20 cellular contexts compared by ENCODE assay signal in the genomic region with DNA sequence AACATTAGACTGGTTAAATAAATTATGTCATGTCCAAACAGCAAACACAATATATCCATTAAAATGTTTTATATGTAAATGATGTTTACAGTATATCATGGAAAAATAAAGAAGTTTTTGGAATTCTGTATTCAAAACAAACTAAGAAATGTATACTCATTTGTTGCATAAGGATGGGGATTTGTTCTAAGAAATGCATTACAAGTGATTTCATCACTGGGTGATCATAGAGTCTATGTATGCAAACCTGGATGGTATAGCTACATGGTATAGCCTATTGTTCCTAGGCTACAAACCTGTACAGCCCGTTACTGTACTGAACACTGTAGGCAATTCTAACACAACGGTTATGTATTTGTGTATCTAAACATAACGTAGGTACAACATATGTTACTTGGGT. TPM values are rescaled to one million over a fixed set of nuclear protein-coding genes. Genes with fewer than 3 reads are reported as not detected.
DNase-seq lines count a peak whose midpoint lies in the region; ATAC-seq, FAIRE-seq and TF ChIP-seq lines count a peak whose summit lies in the region.
"Had no signal": no experiment of that assay in that cellular context is flagged by ENCODE, and none has a peak within 500 bp of the region (broad histone marks: within the 10 kb centered on the region; RNA-seq: fewer than 3 reads in every experiment).

No MANE protein-coding gene starts in this region.

- BruUV-seq in GM12878 (replicated peaks; lab: Mats Ljungman, UMichigan), result no TSS peak

- DNase-seq in GM12878 (ENCODE audit: low read depth, low spot score), result no peak
- DNase-seq in erythroblast (lab: John Stamatoyannopoulos, UW), result peak; percentile 8 to 72
- no peak for DNase-seq in body of pancreas
- no peak for DNase-seq in NCI-H748 treated with DMSO at 0.1 percent for 48 hours (lab: John Stamatoyannopoulos, UW)
- DNase-seq: C1 segment of cervical spinal cord; Calu3; CD4-positive, alpha-beta memory T cell; COR-L47; DMS153; DND-41; GM23248; H9; HFFc6 had no signal

- POLR2A ChIA-PET in HEK293 (lab: Yijun Ruan, JAX), result no interaction called here
- POLR2A ChIA-PET in GM12878 (lab: Charles Lee), result no interaction called here

- ATAC-seq in GM12878 (no peak), body of pancreas (no peak), GM21619 (IDR thresholded peaks at IDR 0.05; ENCODE audit: unreplicated experiment) (no peak)
- ATAC-seq: HCT116 had no signal

- H3K36me3 ChIP-seq in HEK293 (ENCODE audit: control insufficient read depth in 2 of 2, insufficient read depth in 1 of 2, low read length in 2 of 2) (peaks cover 0 to 24% of the 10 kb centered on the region in 2 experiments; a peak in 1 of 3 replicates), GM12878 (ENCODE audit: control insufficient read depth in 2 of 2, insufficient read depth in 2 of 2, low read length in 1 of 2) (peaks cover 0 to under 1% of the 10 kb centered on the region in 2 experiments; a peak in 1 of 4 replicates), body of pancreas (replicated peaks in 1 of 2; ENCODE audit: insufficient read depth in 1 of 2, low read depth in 2 of 2) (no peaks in the 10 kb centered on the region)

- RAD21 ChIA-PET in GM12878 (lab: Charles Lee; ENCODE audit: unreplicated experiment), result no interaction called here

- no peaks in the 10 kb centered on the region for H3K79me2 ChIP-seq in GM12878 (ENCODE audit: control insufficient read depth, insufficient read depth, low read length)

- in situ Hi-C loops in GM12878 (cut with MboI), result no loop called here

- H3K9ac ChIP-seq in GM12878 (ENCODE audit: control insufficient read depth, insufficient read depth, low read length), result no peak overlapping the region
- H3K9ac ChIP-seq: GM23248 had no signal

- no peak for TF ChIP-seq CTCF in HEK293 (tag by site-specific recombination; IDR thresholded peaks at IDR 0.05)
- TF ChIP-seq CTCF in GM12878 (IDR thresholded peaks at IDR 0.05 in 2 of 3, conservative IDR thresholded peaks at IDR 0.05 in 1 of 3; ENCODE audit: control insufficient read depth in 2 of 3, extremely low read depth in 1 of 3, insufficient read depth in 1 of 3, low read depth in 3 of 3, low read length in 3 of 3), result no peak
- no peak for TF ChIP-seq CTCF in body of pancreas (IDR thresholded peaks at IDR 0.05)

- no peaks in the 10 kb centered on the region for H4K20me1 ChIP-seq in GM12878 (ENCODE audit: control insufficient read depth, insufficient read depth)

- H3K4me3 ChIP-seq in HEK293 (ENCODE audit: low read depth, low read length), result no peak overlapping the region
- no peak overlapping the region for H3K4me3 ChIP-seq in GM12878
- no peak overlapping the region for H3K4me3 ChIP-seq in body of pancreas
- H3K4me3 ChIP-seq: GM23248 had no signal

- H3K4me1 ChIP-seq in HEK293 (ENCODE audit: control insufficient read depth, insufficient read depth, low read length), result no peaks in the 10 kb centered on the region
- no peaks in the 10 kb centered on the region for H3K4me1 ChIP-seq in GM12878 (ENCODE audit: control insufficient read depth, insufficient read depth, low read length)
- H3K4me1 ChIP-seq in body of pancreas, result no peaks in the 10 kb centered on the region

- TF ChIP-seq RAD21 in GM12878 (IDR thresholded peaks at IDR 0.05; ENCODE audit: insufficient read depth, low read depth, low read length), result no peak

- WGBS in GM12878 (ENCODE audit: insufficient coverage, insufficient replicate concordance, low lambda C conversion rate, missing lambda C conversion rate), result 100% methylated on average over 3 of the region's 3 CpGs
- 81 to 96% methylated on average over 3 of the region's 3 CpGs for WGBS in body of pancreas, 2 donors

- H3K9me3 ChIP-seq in HEK293 (ENCODE audit: control insufficient read depth, insufficient read depth, low read depth, low read length), result no peaks in the 10 kb centered on the region
- H3K9me3 ChIP-seq in GM12878 (replicated peaks; ENCODE audit: control insufficient read depth, insufficient read depth, low read length), result no peaks in the 10 kb centered on the region; the same call in 2 of the 3 replicates
- H3K9me3 ChIP-seq in body of pancreas, result no peaks in the 10 kb centered on the region

- H3K4me2 ChIP-seq in GM12878 (ENCODE audit: control insufficient read depth, insufficient read depth), result no peak overlapping the region

- intact Hi-C loops in GM12878 (cut with micrococcal nuclease; ENCODE audit: unreplicated experiment) (no loop called here), body of pancreas (cut with DNase I) (no loop called here)

- SMC1A ChIA-PET in GM12878 (lab: Charles Lee; ENCODE audit: uncharacterized antibody, unreplicated experiment), result interaction anchor here (2.0 kb wide), 1 partner anchor 21 kb away, joined by 5 read pairs; no protein-coding TSS in a partner anchor

- TF ChIP-seq POLR2A in GM12878 (IDR thresholded peaks at IDR 0.05; ENCODE audit: low read depth, low read length) (no peak), erythroblast (IDR thresholded peaks at IDR 0.05; ENCODE audit: low read length) (no peak), body of pancreas (IDR thresholded peaks at IDR 0.05) (no peak)

- no peaks in the 10 kb centered on the region for H3K27me3 ChIP-seq in GM12878 (replicated peaks in 1 of 2; ENCODE audit: control insufficient read depth in 2 of 2, insufficient read depth in 2 of 2, low read length in 1 of 2)
- no peaks in the 10 kb centered on the region for H3K27me3 ChIP-seq in body of pancreas

- FAIRE-seq in GM12878 (lab: Jason Lieb, UNC), result peak; percentile 13
- FAIRE-seq: G401.6, GM18507, H1 had no signal

- CTCF ChIA-PET in HEK293 (lab: Yijun Ruan, JAX) (interaction anchor here (1.0 kb wide), 2 partner anchors 12 to 39 kb away, joined by 3 read pairs; no protein-coding TSS in a partner anchor), GM12878 (lab: Yijun Ruan, JAX) (interaction anchor here (1.3 kb wide), 1 partner anchor 234 kb away, joined by 3 read pairs; no protein-coding TSS in a partner anchor)

- H2AFZ ChIP-seq in GM12878 (ENCODE audit: control insufficient read depth, low read depth, low read length), result no peak overlapping the region
- H2AFZ ChIP-seq: GM23248 had no signal

- no peak for TF ChIP-seq EP300 in GM12878 (IDR thresholded peaks at IDR 0.05; ENCODE audit: borderline replicate concordance in 1 of 2, control insufficient read depth in 1 of 2, low read depth in 2 of 2, low read length in 2 of 2)

- no peak overlapping the region for H3K27ac ChIP-seq in HEK293 (ENCODE audit: extremely low read depth, low read depth, low read length)
- no peak overlapping the region for H3K27ac ChIP-seq in GM12878 (ENCODE audit: control insufficient read depth, insufficient read depth)
- no peak overlapping the region for H3K27ac ChIP-seq in body of pancreas
- H3K27ac ChIP-seq: GM23248 had no signal

TF ChIP-seq in HEK293, 187 proteins besides CTCF, POLR2A, EP300 and RAD21 (continues in another document):
- no peak for TF ChIP-seq ZNF707 (tag by site-specific recombination; IDR thresholded peaks at IDR 0.05)
- TF ChIP-seq, protein P1, sequence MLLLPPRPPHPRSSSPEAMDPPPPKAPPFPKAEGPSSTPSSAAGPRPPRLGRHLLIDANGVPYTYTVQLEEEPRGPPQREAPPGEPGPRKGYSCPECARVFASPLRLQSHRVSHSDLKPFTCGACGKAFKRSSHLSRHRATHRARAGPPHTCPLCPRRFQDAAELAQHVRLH (tag by site-specific recombination; IDR thresholded peaks at IDR 0.05), result no peak

RNA-seq across cellular contexts. Expression of a gene that starts 35.1 kb away (rescaled TPM):
- total RNA-seq in GM12878 (2013; cell fraction: nucleolus; rRNA removed), result 66.9 and 67.3 TPM in 2 replicates
- total RNA-seq in GM12878 (2014; rRNA removed) (39.5 and 40.7 TPM in 2 replicates), GM12878 (2014; rRNA removed; fragmentation: Illumina TruSeq; extraction: Trizol) (42.8 and 52.9 TPM in 2 replicates), GM12878 (2021) (39.1 and 47.1 TPM in 2 replicates), body of pancreas (10 to 100 TPM; 21.3 to 21.4 TPM)
- 13.5 TPM for polyA plus RNA-seq in GM12878 (2011; ENCODE audit: low read depth)
- polyA plus RNA-seq in GM12878 (2011; rRNA removed) (18.6 and 28.0 TPM in 2 replicates), GM12878 (2014; fragmentation: Illumina TruSeq; extraction: Trizol) (40.6 and 41.9 TPM in 2 replicates), GM12878 (2014; fragmentation: Nextera tagmentation; extraction: Ambion mirVana) (10 to 100 TPM in 1 of 2 experiments, 1 to 10 TPM in 1; 9.4 to 10.9 TPM), GM12878 (2014; rRNA removed) (31.3 and 33.2 TPM in 2 replicates), GM12878 (2016; fragmentation: Nextera tagmentation; extraction: Ambion mirVana) (10 to 100 TPM; 30.1 to 30.9 TPM)
- 16.6 and 29.3 TPM in 2 replicates for polyA plus RNA-seq in GM12878 (2011; cell fraction: cytosol; rRNA removed)
- polyA plus RNA-seq in GM12878 (2011; cell fraction: nucleus; rRNA removed), result 14.8 and 15.9 TPM in 2 replicates
- 30.5 and 36.1 TPM in 2 replicates for polyA plus RNA-seq in GM12878 (2012)
- 31.5 and 50.5 TPM in 2 replicates for polyA minus RNA-seq in GM12878 (2011; rRNA and poly(A)+ RNA removed)
- 16.8 and 19.9 TPM in 2 replicates for polyA minus RNA-seq in GM12878 (2011; cell fraction: cytosol; rRNA and poly(A)+ RNA removed)
- 21.5 and 43.0 TPM in 2 replicates for polyA minus RNA-seq in GM12878 (2011; cell fraction: nucleus; rRNA and poly(A)+ RNA removed)

RNA-seq across cellular contexts. Expression of a gene that starts 58.8 kb away (rescaled TPM):
- total RNA-seq in GM12878 (2013; cell fraction: nucleolus; rRNA removed), result 0.69 and 0.93 TPM in 2 replicates
- 0.17 and 0.22 TPM in 2 replicates for total RNA-seq in GM12878 (2014; rRNA removed)
- 0.05 and 0.09 TPM in 2 replicates for total RNA-seq in GM12878 (2014; rRNA removed; fragmentation: Illumina TruSeq; extraction: Trizol)
- total RNA-seq in GM12878 (2021), result 0.05 and 0.40 TPM in 2 replicates
- 0.20 TPM for polyA plus RNA-seq in GM12878 (2011; ENCODE audit: low read depth)
- 0.11 and 0.20 TPM in 2 replicates for polyA plus RNA-seq in GM12878 (2011; rRNA removed)
- polyA plus RNA-seq in GM12878 (2011; cell fraction: cytosol; rRNA removed), result 0.03 and 0.16 TPM in 2 replicates
- 0.34 and 0.45 TPM in 2 replicates for polyA plus RNA-seq in GM12878 (2011; cell fraction: nucleus; rRNA removed)
- polyA plus RNA-seq in GM12878 (2012), result 0.35 and 0.65 TPM in 2 replicates
- 0.13 and 0.59 TPM in 2 replicates for polyA plus RNA-seq in GM12878 (2014; fragmentation: Illumina TruSeq; extraction: Trizol)
- under 1 TPM; 0.04 to 0.16 TPM for polyA plus RNA-seq in GM12878 (2014; fragmentation: Nextera tagmentation; extraction: Ambion mirVana)
- polyA plus RNA-seq in GM12878 (2014; rRNA removed), result 0.05 and 0.15 TPM in 2 replicates
- under 1 TPM; 0.50 to 0.77 TPM for polyA plus RNA-seq in GM12878 (2016; fragmentation: Nextera tagmentation; extraction: Ambion mirVana)
- polyA minus RNA-seq in GM12878 (2011; rRNA and poly(A)+ RNA removed), result 0.07 and 0.10 TPM in 2 replicates
- polyA minus RNA-seq in GM12878 (2011; cell fraction: cytosol; rRNA and poly(A)+ RNA removed), result not detected in 2 replicates
- 0.36 and 0.38 TPM in 2 replicates for polyA minus RNA-seq in GM12878 (2011; cell fraction: nucleus; rRNA and poly(A)+ RNA removed)
- 1 to 10 TPM; 2.3 to 3.9 TPM for total RNA-seq in body of pancreas
- total RNA-seq: A172 had no signal

Comparison
In these comparisons a context has a peak if more than half of its experiments do, and no peak if none do; other contexts are left out.
1. DNase-seq: peak in erythroblast (2 of 2); none in GM12878 (single experiment), body of pancreas (0 of 4) and NCI-H748 treated with DMSO at 0.1 percent for 48 hours (single experiment).